In genomic region chr1:46246548-46247432, GRCh38 we compare ENCODE assay signal across 1 cellular context.
TF ChIP-seq lines count a peak whose summit lies in the region.

No MANE protein-coding gene starts in this region.

TF ChIP-seq in HepG2, 621 proteins besides CTCF, POLR2A, EP300 and RAD21 (continues in another document):
- 0 out of 2 replicates have a peak, but pooled peaks have one; percentile 10 for TF ChIP-seq HDAC2 (CRISPR knock-in tag; IDR thresholded peaks at IDR 0.05)
- TF ChIP-seq, protein P1, sequence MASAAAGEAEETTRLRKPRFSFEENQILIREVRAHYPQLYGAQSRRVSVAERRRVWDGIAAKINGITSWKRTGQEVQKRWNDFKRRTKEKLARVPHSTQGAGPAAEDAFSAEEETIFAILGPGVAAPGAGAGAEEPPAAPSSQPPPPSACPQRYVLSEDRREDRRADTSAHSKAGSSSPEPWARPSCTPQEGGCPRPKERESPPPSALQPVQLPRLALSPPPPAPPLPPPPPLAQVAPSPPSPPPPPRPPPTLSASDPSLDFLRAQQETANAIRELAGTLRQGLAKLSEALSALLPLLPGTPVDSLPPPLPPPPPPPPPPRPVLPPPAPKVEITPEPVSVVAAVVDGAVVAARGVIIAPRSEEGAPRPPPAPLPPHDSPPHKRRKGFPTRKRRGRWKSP (CRISPR knock-in tag; IDR thresholded peaks at IDR 0.05), result 0 out of 2 replicates have a peak, but pooled peaks have one; percentile 43
- TF ChIP-seq NFATC3 (CRISPR knock-in tag; IDR thresholded peaks at IDR 0.05), result 0 out of 2 replicates have a peak, but pooled peaks have one; percentile 54
- no peak for TF ChIP-seq RCOR2 (CRISPR knock-in tag; IDR thresholded peaks at IDR 0.05)
- TF ChIP-seq ZNF580 (CRISPR knock-in tag; IDR thresholded peaks at IDR 0.05; ENCODE audit: borderline replicate concordance, low read depth), result 0 out of 2 replicates have a peak, but pooled peaks have one; percentile 6
- TF ChIP-seq ZFY (CRISPR knock-in tag; IDR thresholded peaks at IDR 0.05), result peak; percentile 76
- TF ChIP-seq DMAP1 (CRISPR knock-in tag; IDR thresholded peaks at IDR 0.05), result peak; percentile 78; the same call in 1 of the 2 replicates
- no peak for TF ChIP-seq NBN (conservative IDR thresholded peaks at IDR 0.05)
- no peak for TF ChIP-seq FUBP1 (CRISPR knock-in tag; IDR thresholded peaks at IDR 0.05; ENCODE audit: borderline replicate concordance)
- 0 out of 2 replicates have a peak, but pooled peaks have one; percentile 15 for TF ChIP-seq ZNF331 (CRISPR knock-in tag; IDR thresholded peaks at IDR 0.05)
- 0 out of 2 replicates have a peak, but pooled peaks have one; percentile 51 for TF ChIP-seq ZNF44 (CRISPR knock-in tag; IDR thresholded peaks at IDR 0.05)
- no peak for TF ChIP-seq SYNCRIP (IDR thresholded peaks at IDR 0.05; ENCODE audit: insufficient read depth, low read depth, low read length)
- TF ChIP-seq, protein P2, sequence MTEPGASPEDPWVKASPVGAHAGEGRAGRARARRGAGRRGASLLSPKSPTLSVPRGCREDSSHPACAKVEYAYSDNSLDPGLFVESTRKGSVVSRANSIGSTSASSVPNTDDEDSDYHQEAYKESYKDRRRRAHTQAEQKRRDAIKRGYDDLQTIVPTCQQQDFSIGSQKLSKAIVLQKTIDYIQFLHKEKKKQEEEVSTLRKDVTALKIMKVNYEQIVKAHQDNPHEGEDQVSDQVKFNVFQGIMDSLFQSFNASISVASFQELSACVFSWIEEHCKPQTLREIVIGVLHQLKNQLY (CRISPR knock-in tag; IDR thresholded peaks at IDR 0.05), result 0 out of 2 replicates have a peak, but pooled peaks have one; percentile 15
- TF ChIP-seq ZNF710 (CRISPR knock-in tag; IDR thresholded peaks at IDR 0.05; ENCODE audit: borderline replicate concordance), result 0 out of 2 replicates have a peak, but pooled peaks have one; percentile 42
- TF ChIP-seq REPIN1 (CRISPR knock-in tag; IDR thresholded peaks at IDR 0.05; ENCODE audit: borderline replicate concordance, low read depth), result 0 out of 2 replicates have a peak, but pooled peaks have one; percentile 6
- peak; percentile 49; the same call in 1 of the 2 replicates for TF ChIP-seq ZBTB7B (CRISPR knock-in tag; IDR thresholded peaks at IDR 0.05)
- TF ChIP-seq SNAPC5 (CRISPR knock-in tag; IDR thresholded peaks at IDR 0.05; ENCODE audit: borderline replicate concordance), result no peak; the same call in 1 of the 2 replicates
- TF ChIP-seq, protein P3, sequence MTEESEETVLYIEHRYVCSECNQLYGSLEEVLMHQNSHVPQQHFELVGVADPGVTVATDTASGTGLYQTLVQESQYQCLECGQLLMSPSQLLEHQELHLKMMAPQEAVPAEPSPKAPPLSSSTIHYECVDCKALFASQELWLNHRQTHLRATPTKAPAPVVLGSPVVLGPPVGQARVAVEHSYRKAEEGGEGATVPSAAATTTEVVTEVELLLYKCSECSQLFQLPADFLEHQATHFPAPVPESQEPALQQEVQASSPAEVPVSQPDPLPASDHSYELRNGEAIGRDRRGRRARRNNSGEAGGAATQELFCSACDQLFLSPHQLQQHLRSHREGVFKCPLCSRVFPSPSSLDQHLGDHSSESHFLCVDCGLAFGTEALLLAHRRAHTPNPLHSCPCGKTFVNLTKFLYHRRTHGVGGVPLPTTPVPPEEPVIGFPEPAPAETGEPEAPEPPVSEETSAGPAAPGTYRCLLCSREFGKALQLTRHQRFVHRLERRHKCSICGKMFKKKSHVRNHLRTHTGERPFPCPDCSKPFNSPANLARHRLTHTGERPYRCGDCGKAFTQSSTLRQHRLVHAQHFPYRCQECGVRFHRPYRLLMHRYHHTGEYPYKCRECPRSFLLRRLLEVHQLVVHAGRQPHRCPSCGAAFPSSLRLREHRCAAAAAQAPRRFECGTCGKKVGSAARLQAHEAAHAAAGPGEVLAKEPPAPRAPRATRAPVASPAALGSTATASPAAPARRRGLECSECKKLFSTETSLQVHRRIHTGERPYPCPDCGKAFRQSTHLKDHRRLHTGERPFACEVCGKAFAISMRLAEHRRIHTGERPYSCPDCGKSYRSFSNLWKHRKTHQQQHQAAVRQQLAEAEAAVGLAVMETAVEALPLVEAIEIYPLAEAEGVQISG (CRISPR knock-in tag; IDR thresholded peaks at IDR 0.05), result peak; percentile 2; the same call in 1 of the 2 replicates
- TF ChIP-seq NFKB2 (CRISPR knock-in tag; IDR thresholded peaks at IDR 0.05; ENCODE audit: borderline replicate concordance), result no peak
- TF ChIP-seq ATM (IDR thresholded peaks at IDR 0.05; ENCODE audit: borderline replicate concordance), result no peak
- TF ChIP-seq NR2F6 (IDR thresholded peaks at IDR 0.05), result no peak
- 0 out of 2 replicates have a peak, but pooled peaks have one; percentile 4 for TF ChIP-seq NR2F6 (CRISPR knock-in tag; IDR thresholded peaks at IDR 0.05)
- 0 out of 2 replicates have a peak, but pooled peaks have one; percentile 53 for TF ChIP-seq ZNF772 (CRISPR knock-in tag; IDR thresholded peaks at IDR 0.05)
- no peak for TF ChIP-seq MEIS1 (CRISPR knock-in tag; IDR thresholded peaks at IDR 0.05; ENCODE audit: borderline replicate concordance)
- TF ChIP-seq, protein P4, sequence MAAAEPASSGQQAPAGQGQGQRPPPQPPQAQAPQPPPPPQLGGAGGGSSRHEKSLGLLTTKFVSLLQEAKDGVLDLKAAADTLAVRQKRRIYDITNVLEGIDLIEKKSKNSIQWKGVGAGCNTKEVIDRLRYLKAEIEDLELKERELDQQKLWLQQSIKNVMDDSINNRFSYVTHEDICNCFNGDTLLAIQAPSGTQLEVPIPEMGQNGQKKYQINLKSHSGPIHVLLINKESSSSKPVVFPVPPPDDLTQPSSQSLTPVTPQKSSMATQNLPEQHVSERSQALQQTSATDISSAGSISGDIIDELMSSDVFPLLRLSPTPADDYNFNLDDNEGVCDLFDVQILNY (CRISPR knock-in tag; conservative IDR thresholded peaks at IDR 0.05), result no peak
- TF ChIP-seq ZNF121 (CRISPR knock-in tag; IDR thresholded peaks at IDR 0.05), result no peak
- peak; percentile 18; the same call in 1 of the 2 replicates for TF ChIP-seq IKZF5 (CRISPR knock-in tag; IDR thresholded peaks at IDR 0.05)
- no peak for TF ChIP-seq ATF4 (CRISPR knock-in tag; IDR thresholded peaks at IDR 0.05)
- TF ChIP-seq ZBTB7A (CRISPR knock-in tag; IDR thresholded peaks at IDR 0.05), result 0 out of 2 replicates have a peak, but pooled peaks have one; percentile 14
- TF ChIP-seq ZNF280B (CRISPR knock-in tag; IDR thresholded peaks at IDR 0.05; ENCODE audit: borderline replicate concordance), result peak; percentile 41; the same call in 1 of the 2 replicates
- TF ChIP-seq MAZ (IDR thresholded peaks at IDR 0.05; ENCODE audit: borderline replicate concordance, low read depth, low read length), result no peak
- peak; percentile 58 for TF ChIP-seq MAZ (CRISPR knock-in tag; IDR thresholded peaks at IDR 0.05; ENCODE audit: low read depth)
- 0 out of 2 replicates have a peak, but pooled peaks have one; percentile 11 for TF ChIP-seq KLF11 (CRISPR knock-in tag; IDR thresholded peaks at IDR 0.05)
- TF ChIP-seq ZNF589 (CRISPR knock-in tag; conservative IDR thresholded peaks at IDR 0.05), result no peak
- TF ChIP-seq ZNF780A (CRISPR knock-in tag; IDR thresholded peaks at IDR 0.05), result no peak
- TF ChIP-seq ZNF883 (CRISPR knock-in tag; IDR thresholded peaks at IDR 0.05; ENCODE audit: not compliant biosample characterization), result no peak
- no peak for TF ChIP-seq SP2 (CRISPR knock-in tag; IDR thresholded peaks at IDR 0.05)
- TF ChIP-seq TARDBP (CRISPR knock-in tag; IDR thresholded peaks at IDR 0.05), result peak; percentile 31
- peak; percentile 75 for TF ChIP-seq POLR2AphosphoS5 (IDR thresholded peaks at IDR 0.05; ENCODE audit: low read depth, low read length)
- no peak for TF ChIP-seq MED8 (CRISPR knock-in tag; IDR thresholded peaks at IDR 0.05; ENCODE audit: insufficient replicate concordance)
- TF ChIP-seq TRIM24 (CRISPR knock-in tag; IDR thresholded peaks at IDR 0.05), result no peak
- TF ChIP-seq, protein P5, sequence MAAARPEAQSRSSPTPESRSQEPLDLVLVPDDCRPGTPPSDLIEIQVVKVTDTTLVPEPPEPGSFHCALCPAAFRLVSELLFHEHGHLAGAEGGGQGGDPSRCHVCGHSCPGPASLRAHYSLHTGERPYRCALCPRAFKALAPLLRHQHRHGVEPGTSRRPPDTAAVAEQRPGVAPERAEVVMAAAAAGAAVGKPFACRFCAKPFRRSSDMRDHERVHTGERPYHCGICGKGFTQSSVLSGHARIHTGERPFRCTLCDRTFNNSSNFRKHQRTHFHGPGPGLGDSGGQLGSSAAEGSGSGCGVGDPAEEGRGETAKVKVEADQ (CRISPR knock-in tag; IDR thresholded peaks at IDR 0.05; ENCODE audit: borderline replicate concordance), result no peak
- peak; percentile 13 for TF ChIP-seq U2AF1 (optimal IDR thresholded peaks at IDR 0.05; ENCODE audit: low read depth, low read length)
- peak; percentile 56; the same call in 1 of the 2 replicates for TF ChIP-seq RBFOX2 (IDR thresholded peaks at IDR 0.05; ENCODE audit: low read depth, low read length)
- peak; percentile 33 for TF ChIP-seq HNRNPLL (IDR thresholded peaks at IDR 0.05; ENCODE audit: low read depth, low read length, poor library complexity, severe bottlenecking)
- 0 out of 2 replicates have a peak, but pooled peaks have one; percentile 51 for TF ChIP-seq PAX8 (CRISPR knock-in tag; IDR thresholded peaks at IDR 0.05; ENCODE audit: borderline replicate concordance)
- TF ChIP-seq, protein P6, sequence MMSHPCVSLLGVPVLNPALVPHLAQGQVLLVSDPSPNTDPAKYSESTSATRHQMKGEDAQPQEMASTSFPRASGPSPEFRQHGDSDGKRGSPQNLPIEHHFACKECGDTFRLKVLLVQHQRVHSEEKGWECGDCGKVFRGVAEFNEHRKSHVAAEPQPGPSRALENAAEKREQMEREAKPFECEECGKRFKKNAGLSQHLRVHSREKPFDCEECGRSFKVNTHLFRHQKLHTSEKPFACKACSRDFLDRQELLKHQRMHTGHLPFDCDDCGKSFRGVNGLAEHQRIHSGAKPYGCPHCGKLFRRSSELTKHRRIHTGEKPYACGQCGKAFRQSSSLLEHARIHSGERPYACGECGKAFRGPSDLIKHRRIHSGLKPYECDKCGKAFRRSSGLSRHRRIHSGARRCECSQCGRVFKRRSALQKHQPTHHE (CRISPR knock-in tag; IDR thresholded peaks at IDR 0.05; ENCODE audit: borderline replicate concordance), result no peak
- 0 out of 2 replicates have a peak, but pooled peaks have one; percentile 34 for TF ChIP-seq ZNF501 (CRISPR knock-in tag; IDR thresholded peaks at IDR 0.05)
- TF ChIP-seq PAF1 (CRISPR knock-in tag; IDR thresholded peaks at IDR 0.05), result no peak
- peak; percentile 42; the same call in 1 of the 2 replicates for TF ChIP-seq RNF2 (conservative IDR thresholded peaks at IDR 0.05; ENCODE audit: low read depth)
- TF ChIP-seq CHD2 (IDR thresholded peaks at IDR 0.05; ENCODE audit: low read depth, low read length), result no peak
